ENCODE assay signal across 10 cellular contexts in genomic region chr5:78586251-78586650, GRCh38.
A peak's percentile ranks its signal among the peaks of the same experiment; 100 is the strongest.
DNase-seq lines count a peak whose midpoint lies in the region; ATAC-seq, FAIRE-seq and TF ChIP-seq lines count a peak whose summit lies in the region.
"Had no signal": no experiment of that assay in that cellular context is flagged by ENCODE, and none has a peak within 500 bp of the region (broad histone marks: within the 10 kb centered on the region; RNA-seq: fewer than 3 reads in every experiment).

No MANE protein-coding gene starts in this region.

- TF ChIP-seq POLR2A in transverse colon (IDR thresholded peaks at IDR 0.05), result no peak

- CTCF ChIA-PET in T-cell (lab: Charles Lee), result no interaction called here

- 76 to 100% methylated on average over 2 to 6 of the region's 6 CpGs for WGBS in transverse colon (ENCODE audit: low coverage in 1 of 2), 2 donors

- ATAC-seq in left cardiac atrium, result peak in 1 of 2 donors; percentile 75
- ATAC-seq in left ventricle myocardium superior, result no peak
- ATAC-seq in HG03469 (IDR thresholded peaks at IDR 0.05; ENCODE audit: unreplicated experiment), result no peak
- no peak for ATAC-seq in T-cell (replicated peaks in 1 of 4)

- H3K4me1 ChIP-seq in transverse colon, result peaks cover 0 to 25% (median 4%) of the 10 kb centered on the region in 4 donors

- H3K9me3 Mint-ChIP-seq in T-cell, result peaks cover 2 to 5% (median 3%) of the 10 kb centered on the region in 3 donors

- no peaks in the 10 kb centered on the region for H3K27me3 ChIP-seq in transverse colon

- no peaks in the 10 kb centered on the region for H3K36me3 ChIP-seq in transverse colon

- POLR2A ChIA-PET in T-cell (lab: Charles Lee), result no interaction called here

- H3K27me3 Mint-ChIP-seq in T-cell, result peaks cover 0 to 5% of the 10 kb centered on the region in 2 donors
- H3K27me3 Mint-ChIP-seq: activated naive CD8-positive, alpha-beta T cell treated with anti-CD3 and anti-CD28 coated beads, Interleukin-2, amount 10 ng/mL, durations not matched to agents 7 days and 5 days had no signal

- no peak overlapping the region for H3K4me3 ChIP-seq in fibroblast of the aortic adventitia (ENCODE audit: low read depth, low read length)
- no peak overlapping the region for H3K4me3 ChIP-seq in transverse colon

- no peak for TF ChIP-seq EP300 in transverse colon (IDR thresholded peaks at IDR 0.05; ENCODE audit: low read depth)

- in situ Hi-C loops in transverse colon (cut with MboI; ENCODE audit: low pct_ligation_motif_present in 1 of 4, low pct_unique_long_range_greater_than_20kb in 1 of 4, low sequenced_read_pairs in 3 of 4), result no loop called here

- H3K4me1 Mint-ChIP-seq in T-cell, result no peaks in the 10 kb centered on the region
- H3K4me1 Mint-ChIP-seq: CD4-positive, alpha-beta memory T cell had no signal

- FAIRE-seq in urothelium cell line (lab: Jason Lieb, UNC), result no peak

- no peaks in the 10 kb centered on the region for H3K9me3 ChIP-seq in transverse colon

- peak overlapping the region in 1 of 4 donors; percentile 46 for H3K27ac ChIP-seq in transverse colon

- H3K27ac Mint-ChIP-seq in T-cell, result no peak overlapping the region
- H3K27ac Mint-ChIP-seq: activated naive CD8-positive, alpha-beta T cell treated with anti-CD3 and anti-CD28 coated beads, Interleukin-2, amount 10 ng/mL, durations not matched to agents 7 days and 5 days; CD4-positive, alpha-beta memory T cell had no signal

- H3K4me3 Mint-ChIP-seq in T-cell, result no peak overlapping the region
- H3K4me3 Mint-ChIP-seq: activated naive CD8-positive, alpha-beta T cell treated with anti-CD3 and anti-CD28 coated beads, Interleukin-2, amount 10 ng/mL, durations not matched to agents 7 days and 5 days; CD4-positive, alpha-beta memory T cell had no signal

- DNase-seq in left cardiac atrium, result peak; percentile 34
- no peak for DNase-seq in left ventricle myocardium superior
- DNase-seq in SKM-1 treated with dmso at 0.1 percent for 144 hours (lab: John Stamatoyannopoulos, UW; ENCODE audit: unreplicated experiment), result peak; percentile 75
- DNase-seq in fibroblast of the aortic adventitia (ENCODE audit: low read depth), result peak; percentile 96
- DNase-seq in urothelium cell line (ENCODE audit: low spot score), result peak; percentile 87
- DNase-seq in transverse colon, result no peak
- DNase-seq in T-cell, result no peak
- DNase-seq: activated naive CD8-positive, alpha-beta T cell treated with anti-CD3 and anti-CD28 coated beads, Interleukin-2, amount 10 ng/mL, durations not matched to agents 7 days and 5 days; CD4-positive, alpha-beta memory T cell had no signal

- H3K36me3 Mint-ChIP-seq in T-cell, result no peaks in the 10 kb centered on the region
- H3K36me3 Mint-ChIP-seq: activated naive CD8-positive, alpha-beta T cell treated with anti-CD3 and anti-CD28 coated beads, Interleukin-2, amount 10 ng/mL, durations not matched to agents 7 days and 5 days; CD4-positive, alpha-beta memory T cell had no signal

- no peak for TF ChIP-seq CTCF in fibroblast of the aortic adventitia (IDR thresholded peaks at IDR 0.05; ENCODE audit: insufficient read depth, low read length)
- TF ChIP-seq CTCF in transverse colon (IDR thresholded peaks at IDR 0.05), result no peak

- intact Hi-C loops in left cardiac atrium (cut with DNase I), result no loop called here
- intact Hi-C loops in left ventricle myocardium superior (cut with micrococcal nuclease), result no loop called here
- intact Hi-C loops in transverse colon (cut with DNase I; ENCODE audit: low total_unique reads), result no loop called here

Comparison
In these comparisons a context has a peak if more than half of its experiments do, and no peak if none do; other contexts are left out.
1. DNase-seq: peak in left cardiac atrium (single experiment), SKM-1 treated with dmso at 0.1 percent for 144 hours (single experiment), fibroblast of the aortic adventitia (single experiment) and urothelium cell line (single experiment); none in left ventricle myocardium superior (single experiment), transverse colon (single experiment) and T-cell (0 of 34).